9 cellular contexts compared by ENCODE assay signal in the genomic region with DNA sequence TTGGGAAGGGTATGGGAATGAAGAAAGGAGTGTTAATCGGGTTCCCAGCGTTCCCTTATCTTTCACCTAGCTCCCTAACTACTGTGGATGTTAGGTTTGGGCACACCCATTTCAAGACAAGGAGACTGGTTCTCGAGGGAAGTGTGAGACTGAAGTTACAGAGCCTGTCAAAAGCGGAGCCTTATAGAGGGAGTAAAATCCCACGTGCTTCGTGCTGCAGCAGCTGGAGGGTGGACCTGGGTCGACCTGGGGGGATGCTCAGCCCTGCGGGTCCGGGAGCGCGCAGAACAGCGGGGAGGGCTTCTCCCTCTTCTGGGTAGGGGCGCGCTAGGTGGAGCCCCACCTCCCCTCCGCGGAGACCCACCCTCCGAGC. TPM values are rescaled to one million over a fixed set of nuclear protein-coding genes. Genes with fewer than 3 reads are reported as not detected.
DNase-seq lines count a peak whose midpoint lies in the region; ATAC-seq and TF ChIP-seq lines count a peak whose summit lies in the region.
"Had no signal": no experiment of that assay in that cellular context is flagged by ENCODE, and none has a peak within 500 bp of the region (broad histone marks: within the 10 kb centered on the region; RNA-seq: fewer than 3 reads in every experiment).

No MANE protein-coding gene starts in this region.

- no peak overlapping the region for H3K27ac ChIP-seq in HUES48 (ENCODE audit: low read depth, low read length)
- H3K27ac ChIP-seq in right atrium auricular region, result no peak overlapping the region
- H3K27ac ChIP-seq in skin epidermis, result peak overlapping the region in 1 of 21 experiments; percentile 60

- H3K27me3 ChIP-seq in HUES48 (ENCODE audit: control insufficient read depth, insufficient read depth, low read length) (peaks cover 35% of the 10 kb centered on the region), right atrium auricular region (no peaks in the 10 kb centered on the region)

- WGBS in lower leg skin, 2 donors, result 1 to 2% methylated on average over 16 of the region's 17 CpGs

- TF ChIP-seq CTCF in activated B cell treated with CpG ODN at 0.5 μM for 24 hours (IDR thresholded peaks at IDR 0.05), result no peak
- no peak for TF ChIP-seq CTCF in right atrium auricular region (IDR thresholded peaks at IDR 0.05)
- no peak for TF ChIP-seq CTCF in lower leg skin (IDR thresholded peaks at IDR 0.05)

- peaks cover 9% of the 10 kb centered on the region for H3K4me1 ChIP-seq in HUES48 (ENCODE audit: control insufficient read depth, insufficient read depth, low read length)
- peaks cover 0 to 22% of the 10 kb centered on the region in 2 donors for H3K4me1 ChIP-seq in right atrium auricular region

- no peaks in the 10 kb centered on the region for H3K9me3 Mint-ChIP-seq in activated B cell treated with CpG ODN at 0.5 μM for 24 hours

- peak overlapping the region; percentile 68 for H3K27ac Mint-ChIP-seq in activated B cell treated with CpG ODN at 0.5 μM for 24 hours

- TF ChIP-seq POLR2A in lower leg skin (IDR thresholded peaks at IDR 0.05), result no peak

- intact Hi-C loops in activated B cell treated with CpG ODN at 0.5 μM for 24 hours (cut with micrococcal nuclease), result loop anchor here (2.0 to 10.0 kb wide), 4 partner anchors 554 to 1384 kb away; partner anchors contain the start of genes ABHD17C and IREB2
- intact Hi-C loops in lower leg skin (cut with DNase I; ENCODE audit: low total_unique reads), result no loop called here

- peaks cover 25% of the 10 kb centered on the region for H3K36me3 ChIP-seq in HUES48 (ENCODE audit: control insufficient read depth, insufficient read depth, low read length)
- peaks cover 17% of the 10 kb centered on the region for H3K36me3 ChIP-seq in right atrium auricular region

- no peak overlapping the region for H3K9ac ChIP-seq in HUES48 (ENCODE audit: low read depth, low read length)

- POLR2A ChIA-PET in activated B cell treated with CpG ODN at 0.5 μM for 24 hours (lab: Charles Lee), result interaction anchor here (0.7 to 1.6 kb wide), 4 partner anchors 613 to 1691 kb away, joined by 3 to 8 read pairs (median 4); partner anchors contain the start of genes PSMA4 and TLNRD1

- H3K4me3 ChIP-seq in HUES48 (ENCODE audit: low read depth, low read length), result peak overlapping the region; percentile 76
- peak overlapping the region; percentile 69 to 81 for H3K4me3 ChIP-seq in right atrium auricular region
- H3K4me3 ChIP-seq in skin epidermis, result peak overlapping the region; percentile 61 to 91 (median 77)
- no peak overlapping the region for H3K4me3 ChIP-seq in lower leg skin (ENCODE audit: low read depth, poor library complexity, severe bottlenecking)

- H3K27me3 Mint-ChIP-seq in activated B cell treated with CpG ODN at 0.5 μM for 24 hours, result peaks cover 6% of the 10 kb centered on the region

- DNase-seq in COR-L47 (lab: John Stamatoyannopoulos, UW) (peak; percentile 63), activated B cell treated with CpG ODN at 0.5 μM for 24 hours (no peak), right atrium auricular region (ENCODE audit: low spot score) (no peak), lower leg skin (ENCODE audit: low spot score in 2 of 2) (no peak)
- no peak for DNase-seq in stimulated activated CD4-positive, alpha-beta T cell treated with anti-CD3 and anti-CD28 coated beads, Interleukin-4, amount 100 ng/mL, for 24 hours

- CTCF ChIA-PET in activated B cell treated with CpG ODN at 0.5 μM for 24 hours (lab: Charles Lee), result interaction anchor here (1.3 to 1.9 kb wide), 2 partner anchors 29 to 70 kb away, joined by 4 to 8 read pairs; no protein-coding TSS in a partner anchor

- H3K9me3 ChIP-seq in HUES48 (ENCODE audit: control insufficient read depth, insufficient read depth, low read length) (no peaks in the 10 kb centered on the region), right atrium auricular region (no peaks in the 10 kb centered on the region)

- ATAC-seq in GM21390 (IDR thresholded peaks at IDR 0.05; ENCODE audit: unreplicated experiment) (peak; percentile 27), activated B cell treated with CpG ODN at 0.5 μM for 24 hours (ENCODE audit: low read depth) (no peak)

- H3K36me3 Mint-ChIP-seq in activated B cell treated with CpG ODN at 0.5 μM for 24 hours (ENCODE audit: low read depth), result peaks cover 26% of the 10 kb centered on the region

- H3K4me1 Mint-ChIP-seq in activated B cell treated with CpG ODN at 0.5 μM for 24 hours, result peaks cover 29% of the 10 kb centered on the region

- H3K4me3 Mint-ChIP-seq in activated B cell treated with CpG ODN at 0.5 μM for 24 hours, result peak overlapping the region; percentile 84

RNA-seq across cellular contexts. Expression of gene TMED3, which starts 0.3 kb away (rescaled TPM):
- total RNA-seq in activated B cell treated with CpG ODN at 0.5 μM for 24 hours, result 24.7 and 25.0 TPM in 2 replicates
- 10 to 100 TPM; 42.7 to 64.0 TPM for total RNA-seq in right atrium auricular region
- total RNA-seq in lower leg skin, result 100 to 1,000 TPM; 109 to 171 (median 151) TPM

RNA-seq across cellular contexts. Expression of gene ANKRD34C, which starts 28.1 kb away (rescaled TPM):
- total RNA-seq in activated B cell treated with CpG ODN at 0.5 μM for 24 hours (not detected in 2 replicates), right atrium auricular region (under 1 TPM in 1 of 2 donors, not detected in 1; 0.20 TPM), lower leg skin (not detected)
- total RNA-seq: T-helper 1 cell treated with Interleukin-12 subunit alpha and Interleukin-12 subunit beta and Interleukin-4 antibody, amounts not matched to agents 30 ng/mL and 1 ng/mL, for 36 hours had no signal
